Comparison of ENCODE assay signal across 1 cellular context in the genomic region with DNA sequence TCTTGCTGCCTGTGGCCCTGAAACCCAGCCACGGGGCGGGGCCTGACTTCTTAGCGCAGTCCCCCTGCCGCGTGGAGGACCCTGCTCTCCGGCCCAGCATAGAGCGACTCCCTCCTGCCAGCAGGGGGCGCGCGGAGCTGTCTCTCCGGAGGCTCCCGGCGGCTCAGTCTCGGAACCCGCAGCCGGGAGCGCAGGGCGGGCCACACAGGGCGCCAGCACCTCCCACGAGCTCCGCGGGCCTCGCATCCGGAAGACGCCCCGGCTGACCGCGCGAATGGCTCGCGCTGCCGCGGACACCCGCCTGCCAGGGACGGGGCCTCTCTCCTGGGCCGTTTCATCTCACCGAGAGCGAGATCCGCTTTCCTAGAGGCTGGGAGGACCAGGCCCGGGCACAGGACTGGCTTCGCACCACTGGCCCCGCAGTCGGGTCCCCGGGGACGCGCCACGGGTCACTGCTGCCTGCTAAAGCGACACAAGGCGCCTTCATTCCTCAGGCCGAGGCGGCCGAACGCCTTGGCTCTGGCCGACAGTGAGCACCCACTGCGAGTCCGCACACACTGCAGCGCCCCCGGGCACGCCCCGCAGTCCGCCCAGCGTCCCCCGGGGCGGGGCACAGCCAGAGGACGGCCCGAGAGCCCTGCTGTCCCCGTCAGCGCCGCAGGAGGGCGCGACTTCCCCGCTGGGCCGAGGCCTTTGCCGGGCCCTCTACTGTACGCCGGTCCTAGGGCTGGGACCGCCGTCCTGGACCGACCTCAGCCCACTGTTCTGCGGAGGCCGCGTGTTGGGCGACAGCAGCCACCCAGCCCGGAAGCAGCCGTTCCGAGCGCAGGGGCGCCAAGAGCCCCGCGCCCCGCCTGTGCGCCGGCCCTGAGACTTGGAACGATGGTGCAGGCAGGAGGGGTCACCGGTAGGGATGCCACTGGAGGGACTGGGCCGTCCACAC.
A peak's percentile ranks its signal among the peaks of the same experiment; 100 is the strongest.
TF ChIP-seq lines count a peak whose summit lies in the region.

No MANE protein-coding gene starts in this region.

TF ChIP-seq in IMR-90, 13 proteins besides CTCF, POLR2A, EP300 and RAD21:
- TF ChIP-seq SMC3 (IDR thresholded peaks at IDR 0.05; ENCODE audit: low read depth, low read length), result peak; percentile 81
- 0 out of 2 replicates have a peak, but pooled peaks have one; percentile 12 for TF ChIP-seq MXI1 (IDR thresholded peaks at IDR 0.05; ENCODE audit: borderline replicate concordance, low read depth, low read length)
- TF ChIP-seq FOS (IDR thresholded peaks at IDR 0.05; ENCODE audit: low read depth, low read length), result no peak
- no peak for TF ChIP-seq MAFK (IDR thresholded peaks at IDR 0.05; ENCODE audit: low read depth, low read length)
- TF ChIP-seq MAZ (IDR thresholded peaks at IDR 0.05; ENCODE audit: borderline replicate concordance, low read depth, low read length), result peak; percentile 89; the same call in 1 of the 2 replicates
- no peak for TF ChIP-seq RCOR1 (IDR thresholded peaks at IDR 0.05; ENCODE audit: insufficient replicate concordance, low read length)
- no peak for TF ChIP-seq CHD1 (IDR thresholded peaks at IDR 0.05; ENCODE audit: low read depth, low read length)
- TF ChIP-seq RFX5 (IDR thresholded peaks at IDR 0.05; ENCODE audit: low read depth, low read length), result no peak
TF ChIP-seq in IMR-90: peak in this region for 3.
